Comparison of ENCODE assay signal across 13 cellular contexts in genomic region chr14:104875811-104876210, GRCh38. TPM values are rescaled to one million over a fixed set of nuclear protein-coding genes. Genes with fewer than 3 reads are reported as not detected.
"Had no signal": no experiment of that assay in that cellular context is flagged by ENCODE, and none has a peak within 500 bp of the region (broad histone marks: within the 10 kb centered on the region; RNA-seq: fewer than 3 reads in every experiment).

No MANE protein-coding gene starts in this region.

- FAIRE-seq: bronchial epithelial cell had no signal

- H3K4me1 Mint-ChIP-seq: neural crest cell had no signal

- H3K4me3 ChIP-seq: gastroesophageal sphincter, ovary, sigmoid colon, stomach, upper lobe of left lung had no signal

- H3K27me3 ChIP-seq: gastroesophageal sphincter, ovary, sigmoid colon, stomach, upper lobe of left lung had no signal

- H3K27ac ChIP-seq: gastroesophageal sphincter, ovary, sigmoid colon, stomach, upper lobe of left lung, WERI-Rb-1 had no signal

- H3K9me3 ChIP-seq: gastroesophageal sphincter, ovary, sigmoid colon, stomach, upper lobe of left lung had no signal

- H3K27ac Mint-ChIP-seq: activated T-helper 1 cell treated with anti-CD3 and anti-CD28 coated beads, Interleukin-12 subunit alpha, Interleukin-12 subunit beta, Interleukin-2, Interleukin-4 antibody, amounts not matched to agents 30 ng/mL and 10 ng/mL and 1 ng/mL, durations not matched to agents 14 hours and 24 hours and 36 hours; dendritic cell treated with granulocyte-macrophage colony-stimulating factor and Interleukin-4, amounts not matched to agents 40 ng/mL and 50 ng/mL, for 4 days; stimulated activated effector memory CD8-positive, alpha-beta T cell treated with anti-CD3 and anti-CD28 coated beads, Interleukin-12 subunit alpha, Interleukin-12 subunit beta, amount 100 ng/mL, for 72 hours had no signal

- H3K36me3 ChIP-seq: ovary had no signal

- H3K9me3 Mint-ChIP-seq: activated T-helper 1 cell treated with anti-CD3 and anti-CD28 coated beads, Interleukin-12 subunit alpha, Interleukin-12 subunit beta, Interleukin-2, Interleukin-4 antibody, amounts not matched to agents 30 ng/mL and 10 ng/mL and 1 ng/mL, durations not matched to agents 14 hours and 24 hours and 36 hours; dendritic cell treated with granulocyte-macrophage colony-stimulating factor and Interleukin-4, amounts not matched to agents 40 ng/mL and 50 ng/mL, for 4 days; neural crest cell; stimulated activated effector memory CD8-positive, alpha-beta T cell treated with anti-CD3 and anti-CD28 coated beads, Interleukin-12 subunit alpha, Interleukin-12 subunit beta, amount 100 ng/mL, for 72 hours had no signal

- ATAC-seq: gastroesophageal sphincter had no signal

- DNase-seq: activated T-cell treated with anti-CD3 and anti-CD28 coated beads for 4 hours, sigmoid colon, stomach had no signal

- H3K36me3 Mint-ChIP-seq: stimulated activated effector memory CD8-positive, alpha-beta T cell treated with anti-CD3 and anti-CD28 coated beads, Interleukin-12 subunit alpha, Interleukin-12 subunit beta, amount 100 ng/mL, for 72 hours had no signal

- H3K4me3 Mint-ChIP-seq: activated T-helper 1 cell treated with anti-CD3 and anti-CD28 coated beads, Interleukin-12 subunit alpha, Interleukin-12 subunit beta, Interleukin-2, Interleukin-4 antibody, amounts not matched to agents 30 ng/mL and 10 ng/mL and 1 ng/mL, durations not matched to agents 14 hours and 24 hours and 36 hours; dendritic cell treated with granulocyte-macrophage colony-stimulating factor and Interleukin-4, amounts not matched to agents 40 ng/mL and 50 ng/mL, for 4 days; neural crest cell; stimulated activated effector memory CD8-positive, alpha-beta T cell treated with anti-CD3 and anti-CD28 coated beads, Interleukin-12 subunit alpha, Interleukin-12 subunit beta, amount 100 ng/mL, for 72 hours had no signal

RNA-seq across cellular contexts. Expression of gene PLD4, which starts 48.9 kb away (rescaled TPM):
- total RNA-seq: bronchial epithelial cell, lung microvascular endothelial cell had no signal
